In genomic region chr1:211732276-211732571, GRCh38 we compare ENCODE assay signal across 15 cellular contexts.
DNase-seq lines count a peak whose midpoint lies in the region; ATAC-seq lines count a peak whose summit lies in the region.
"Had no signal": no experiment of that assay in that cellular context is flagged by ENCODE, and none has a peak within 500 bp of the region (broad histone marks: within the 10 kb centered on the region; RNA-seq: fewer than 3 reads in every experiment).

No MANE protein-coding gene starts in this region.

- H3K27ac ChIP-seq in cingulate gyrus (ENCODE audit: low read depth, low read length), result peak overlapping the region; percentile 90

- ATAC-seq in GM18511 (IDR thresholded peaks at IDR 0.05; ENCODE audit: unreplicated experiment) (peak; percentile 83), GM21528 (IDR thresholded peaks at IDR 0.05; ENCODE audit: low FRiP score, unreplicated experiment) (peak; percentile 73), HG03103 (IDR thresholded peaks at IDR 0.05; ENCODE audit: low read depth, unreplicated experiment) (peak; percentile 85)

- DNase-seq in activated T-cell treated with anti-CD3 and anti-CD28 coated beads, Interleukin-2, amount 50 U/mL, for 48 hours, result no peak
- DNase-seq in DMS153 (lab: John Stamatoyannopoulos, UW) (no peak), NOMO-1 (lab: John Stamatoyannopoulos, UW; ENCODE audit: unreplicated experiment in 2 of 2) (no peak), DMS153 treated with DMSO at 0.1 percent for 48 hours (lab: John Stamatoyannopoulos, UW; ENCODE audit: unreplicated experiment) (no peak)
- DNase-seq: activated CD8-positive, alpha-beta memory T cell treated with anti-CD3 and anti-CD28 coated beads for 24 hours; activated naive CD4-positive, alpha-beta T cell treated with Interleukin-2 at 50 U/mL for 16 hours; naive B cell; NCI-H1436; NCI-H524 treated with DMSO at 0.1 percent for 48 hours; SHP77 treated with DMSO at 0.1 percent for 48 hours; stimulated activated CD4-positive, alpha-beta T cell treated with anti-CD3 and anti-CD28 coated beads, Interleukin-2, amount 100 ng/mL, for 48 hours had no signal
